In genomic region chr9:134338394-134339182, GRCh38 we compare ENCODE assay signal across 1 cellular context.
A peak's percentile ranks its signal among the peaks of the same experiment; 100 is the strongest.
TF ChIP-seq lines count a peak whose summit lies in the region.

No MANE protein-coding gene starts in this region.

TF ChIP-seq in K562, 482 proteins besides CTCF, POLR2A, EP300 and RAD21 (continued from another document):
- TF ChIP-seq ZNF318 (IDR thresholded peaks at IDR 0.05; ENCODE audit: borderline replicate concordance in 1 of 2, low read depth in 1 of 2) (no peak), NR3C1 (CRISPR knock-in tag; IDR thresholded peaks at IDR 0.05) (no peak), CBX3 (IDR thresholded peaks at IDR 0.05; ENCODE audit: borderline replicate concordance in 1 of 2, low read length in 2 of 2) (peak in 1 of 2 experiments; percentile 45; a peak in 1 of 3 replicates), PTRF (tag; IDR thresholded peaks at IDR 0.05) (no peak), SMARCA4 (IDR thresholded peaks at IDR 0.05) (peak; percentile 97), BCLAF1 (IDR thresholded peaks at IDR 0.05; ENCODE audit: borderline replicate concordance in 1 of 2, control insufficient read depth in 1 of 2, low read depth in 2 of 2, low read length in 1 of 2) (no peak), SMC3 (conservative IDR thresholded peaks at IDR 0.05; ENCODE audit: insufficient read depth, low read depth, low read length) (no peak), ATF1 (CRISPR knock-in tag; IDR thresholded peaks at IDR 0.05) (no peak), ATF1 (tag; IDR thresholded peaks at IDR 0.05) (peak; percentile 77), ZNF197 (CRISPR knock-in tag; IDR thresholded peaks at IDR 0.05; ENCODE audit: low read depth) (peak; percentile 87), KDM1A (IDR thresholded peaks at IDR 0.05) (peak; percentile 91 to 92), SMAD3 (CRISPR knock-in tag; conservative IDR thresholded peaks at IDR 0.05) (peak; percentile 72; the same call in 1 of the 2 replicates), GATAD2A (IDR thresholded peaks at IDR 0.05) (peak; percentile 74), RBFOX2 (IDR thresholded peaks at IDR 0.05; ENCODE audit: low read depth, low read length) (peak; percentile 70), ZC3H8 (IDR thresholded peaks at IDR 0.05) (no peak), UBTF (IDR thresholded peaks at IDR 0.05; ENCODE audit: borderline replicate concordance in 1 of 2, low read depth in 2 of 2, low read length in 2 of 2) (0 out of 4 replicates have a peak, but pooled peaks of 1 of the 2 experiments have one; percentile 47), XRCC3 (IDR thresholded peaks at IDR 0.05) (no peak), TFE3 (CRISPR knock-in tag; IDR thresholded peaks at IDR 0.05) (no peak), LCOR (CRISPR knock-in tag; IDR thresholded peaks at IDR 0.05) (peak; percentile 54; the same call in 1 of the 2 replicates), STAT6 (CRISPR knock-in tag; IDR thresholded peaks at IDR 0.05) (peak; percentile 31; the same call in 1 of the 2 replicates), ETV1 (tag; conservative IDR thresholded peaks at IDR 0.05; ENCODE audit: low read depth) (peak; percentile 87), PATZ1 (CRISPR knock-in tag; IDR thresholded peaks at IDR 0.05; ENCODE audit: borderline replicate concordance) (no peak), CBFA2T3 (IDR thresholded peaks at IDR 0.05) (peak; percentile 99), MEF2D (tag; conservative IDR thresholded peaks at IDR 0.05; ENCODE audit: low read depth) (0 out of 2 replicates have a peak, but pooled peaks have one; percentile 43), KDM2B (CRISPR knock-in tag; IDR thresholded peaks at IDR 0.05) (no peak), C11orf30 (IDR thresholded peaks at IDR 0.05; ENCODE audit: low read depth) (no peak), SMAD4 (CRISPR knock-in tag; conservative IDR thresholded peaks at IDR 0.05) (peak; percentile 99), MTA1 (IDR thresholded peaks at IDR 0.05; ENCODE audit: borderline replicate concordance) (peak; percentile 83)
TF ChIP-seq in K562: peak in this region for 161.
